Comparison of ENCODE assay signal across 12 cellular contexts in the genomic region with DNA sequence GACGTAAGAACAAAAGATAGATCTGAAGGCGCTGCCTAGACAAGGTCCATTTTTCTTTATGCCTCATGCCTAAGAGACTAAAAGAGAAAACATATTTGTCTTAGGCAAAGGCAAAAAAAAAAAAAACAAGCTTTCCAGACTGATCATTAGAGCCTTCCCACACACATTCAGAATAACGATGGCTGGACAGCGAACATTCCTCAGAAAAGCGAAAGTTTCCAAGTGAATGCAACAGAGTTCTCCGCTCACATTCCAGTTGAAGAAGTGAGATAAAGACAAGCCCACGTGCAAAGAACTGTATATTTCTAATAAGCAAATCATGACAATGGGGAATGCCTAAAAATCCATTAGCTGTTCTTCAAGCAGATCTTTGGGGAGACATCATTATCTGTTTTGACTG.
DNase-seq lines count a peak whose midpoint lies in the region; ATAC-seq and TF ChIP-seq lines count a peak whose summit lies in the region.
"Had no signal": no experiment of that assay in that cellular context is flagged by ENCODE, and none has a peak within 500 bp of the region (broad histone marks: within the 10 kb centered on the region; RNA-seq: fewer than 3 reads in every experiment).

No MANE protein-coding gene starts in this region.

- H3K27me3 ChIP-seq in osteoblast (ENCODE audit: insufficient read depth, low read length), result no peaks in the 10 kb centered on the region

- H3K4me2 ChIP-seq in osteoblast (ENCODE audit: insufficient read depth, low read length), result peak overlapping the region; percentile 68

- peak overlapping the region; percentile 57 for H2AFZ ChIP-seq in osteoblast (ENCODE audit: low read length)

- TF ChIP-seq CTCF in WI38 (IDR thresholded peaks at IDR 0.05; ENCODE audit: low read depth, low read length) (no peak), fibroblast of the aortic adventitia (IDR thresholded peaks at IDR 0.05; ENCODE audit: insufficient read depth, low read length) (no peak), osteoblast (IDR thresholded peaks at IDR 0.05; ENCODE audit: extremely low read depth, low read depth, low read length) (no peak)

- no peaks in the 10 kb centered on the region for H4K20me1 ChIP-seq in osteoblast (ENCODE audit: insufficient read depth, low read length)

- no peaks in the 10 kb centered on the region for H3K4me1 Mint-ChIP-seq in activated T-helper 17 cell treated with anti-CD3 and anti-CD28 coated beads, Interleukin-2, amount 50 U/mL, for 72 hours
- H3K4me1 Mint-ChIP-seq: activated CD4-positive, alpha-beta T cell treated with anti-CD3 and anti-CD28 coated beads for 36 hours; CD14-positive monocyte had no signal

- peaks cover 27% of the 10 kb centered on the region for H3K27me3 Mint-ChIP-seq in activated T-helper 17 cell treated with anti-CD3 and anti-CD28 coated beads, Interleukin-2, amount 50 U/mL, for 72 hours

- no peak overlapping the region for H3K27ac ChIP-seq in osteoblast (ENCODE audit: low read depth, low read length)
- H3K27ac ChIP-seq: skin epidermis had no signal

- DNase-seq in EH (ENCODE audit: low read depth), result peak; percentile 33
- DNase-seq in fibroblast of the aortic adventitia (ENCODE audit: low read depth), result peak; percentile 75
- DNase-seq in osteoblast (ENCODE audit: insufficient read length, low spot score, missing footprints), result no peak
- DNase-seq in glomerular visceral epithelial cell (ENCODE audit: extremely low spot score), result no peak

- no peak overlapping the region for H3K27ac Mint-ChIP-seq in activated T-helper 17 cell treated with anti-CD3 and anti-CD28 coated beads, Interleukin-2, amount 50 U/mL, for 72 hours
- H3K27ac Mint-ChIP-seq: activated CD4-positive, alpha-beta T cell treated with anti-CD3 and anti-CD28 coated beads for 36 hours; activated T-helper 2 cell treated with anti-CD3 and anti-CD28 coated beads, Interferon-gamma antibody, Interleukin-2, Interleukin-4, amounts not matched to agents 10 μg/mL and 5 μg/mL and 100 μg/mL, durations not matched to agents 14 hours and 24 hours and 36 hours; CD14-positive monocyte had no signal

- ATAC-seq in GM18868 (IDR thresholded peaks at IDR 0.05; ENCODE audit: unreplicated experiment), result no peak
- no peak for ATAC-seq in HG03342 (IDR thresholded peaks at IDR 0.05; ENCODE audit: unreplicated experiment)
- ATAC-seq in activated T-helper 17 cell treated with anti-CD3 and anti-CD28 coated beads, Interleukin-2, amount 50 U/mL, for 72 hours (replicated peaks), result no peak
- ATAC-seq: activated CD4-positive, alpha-beta T cell treated with anti-CD3 and anti-CD28 coated beads for 36 hours had no signal

- no peaks in the 10 kb centered on the region for H3K79me2 ChIP-seq in osteoblast (ENCODE audit: insufficient read depth, low read length)

- no peaks in the 10 kb centered on the region for H3K4me1 ChIP-seq in osteoblast (ENCODE audit: insufficient read depth, low read length)

- H3K36me3 ChIP-seq in osteoblast (ENCODE audit: insufficient read depth, low read length), result no peaks in the 10 kb centered on the region

- H3K9me3 ChIP-seq in osteoblast (ENCODE audit: low read depth, low read length), result no peaks in the 10 kb centered on the region

- peak overlapping the region; percentile 56 for H3K4me3 ChIP-seq in WI38 (ENCODE audit: low read depth, low read length)
- peak overlapping the region; percentile 62 for H3K4me3 ChIP-seq in fibroblast of the aortic adventitia (ENCODE audit: low read depth, low read length)
- H3K4me3 ChIP-seq in osteoblast (ENCODE audit: insufficient read depth, low read length), result peak overlapping the region; percentile 60
- H3K4me3 ChIP-seq: skin epidermis had no signal

- H3K36me3 Mint-ChIP-seq in activated T-helper 17 cell treated with anti-CD3 and anti-CD28 coated beads, Interleukin-2, amount 50 U/mL, for 72 hours (ENCODE audit: low read depth), result no peaks in the 10 kb centered on the region
- H3K36me3 Mint-ChIP-seq: CD14-positive monocyte had no signal

- H3K9me3 Mint-ChIP-seq in activated T-helper 17 cell treated with anti-CD3 and anti-CD28 coated beads, Interleukin-2, amount 50 U/mL, for 72 hours, result no peaks in the 10 kb centered on the region
- H3K9me3 Mint-ChIP-seq: activated T-helper 2 cell treated with anti-CD3 and anti-CD28 coated beads, Interferon-gamma antibody, Interleukin-2, Interleukin-4, amounts not matched to agents 10 μg/mL and 5 μg/mL and 100 μg/mL, durations not matched to agents 14 hours and 24 hours and 36 hours had no signal

- no peak overlapping the region for H3K4me3 Mint-ChIP-seq in activated T-helper 17 cell treated with anti-CD3 and anti-CD28 coated beads, Interleukin-2, amount 50 U/mL, for 72 hours
- H3K4me3 Mint-ChIP-seq: activated CD4-positive, alpha-beta T cell treated with anti-CD3 and anti-CD28 coated beads for 36 hours; CD14-positive monocyte had no signal

Comparison
In these comparisons a context has a peak if more than half of its experiments do, and no peak if none do; other contexts are left out.
1. DNase-seq: peak in EH (single experiment) and fibroblast of the aortic adventitia (single experiment); none in osteoblast (single experiment) and glomerular visceral epithelial cell (single experiment).
2. Peak in every context shown above with its lines, with median percentiles within 50 percentile points of each other: H3K4me3 ChIP-seq.